26 cellular contexts compared by ENCODE assay signal in the genomic region with DNA sequence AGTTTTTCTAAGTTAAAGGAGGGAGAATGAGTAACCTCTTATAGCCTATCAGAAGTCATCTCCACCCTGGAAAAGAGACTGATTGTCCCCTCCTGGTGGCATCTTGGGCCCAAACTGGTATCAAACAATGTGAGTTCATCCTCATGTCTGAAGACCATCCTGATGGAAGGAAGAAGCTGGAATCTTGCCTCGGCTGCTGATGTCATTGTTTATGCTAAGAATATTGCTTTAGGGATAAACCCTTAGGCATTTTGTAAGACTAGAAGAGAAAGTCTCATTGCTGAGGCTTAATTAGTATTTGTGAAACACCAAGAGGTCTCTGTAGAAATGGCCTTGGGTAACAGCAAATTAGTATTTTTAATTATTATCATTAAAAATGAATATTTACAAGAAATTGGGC.
"Had no signal": no experiment of that assay in that cellular context is flagged by ENCODE, and none has a peak within 500 bp of the region (broad histone marks: within the 10 kb centered on the region; RNA-seq: fewer than 3 reads in every experiment).

No MANE protein-coding gene starts in this region.

- H3K36me3 Mint-ChIP-seq: naive thymus-derived CD4-positive, alpha-beta T cell; stimulated activated naive B cell treated with anti-CD40 and anti-IgM and Interleukin-4, amounts not matched to agents 10 μg/mL and 1 μg/mL and 100 μg/mL, for 72 hours had no signal

- H3K27me3 Mint-ChIP-seq: activated naive CD8-positive, alpha-beta T cell treated with anti-CD3 and anti-CD28 coated beads, Interleukin-2, amount 50 U/mL, for 24 hours; naive thymus-derived CD4-positive, alpha-beta T cell; stimulated activated naive B cell treated with anti-CD40 and anti-IgM and Interleukin-4, amounts not matched to agents 10 μg/mL and 1 μg/mL and 100 μg/mL, for 72 hours had no signal

- H3K9me3 ChIP-seq: ascending aorta, lower lobe of right lung, testis, uterus had no signal

- H3K9me3 Mint-ChIP-seq: activated naive CD8-positive, alpha-beta T cell treated with anti-CD3 and anti-CD28 coated beads, Interleukin-2, amount 50 U/mL, for 24 hours; activated T-helper 1 cell treated with anti-CD3 and anti-CD28 coated beads, Interleukin-12 subunit alpha, Interleukin-12 subunit beta, Interleukin-2, Interleukin-4 antibody, amounts not matched to agents 30 ng/mL and 10 ng/mL and 1 ng/mL, durations not matched to agents 14 hours and 24 hours and 36 hours; neural crest cell had no signal

- DNase-seq: activated CD4-positive, alpha-beta T cell treated with anti-CD3 and anti-CD28 coated beads for 4 hours; activated CD4-positive, alpha-beta T cell treated with anti-CD3 and anti-CD28 coated beads, Interleukin-2, amount 50 U/mL, for 48 hours; activated CD4-positive, CD25-positive, alpha-beta regulatory T cell; activated gamma-delta T cell; activated naive CD4-positive, alpha-beta T cell treated with anti-CD3 and anti-CD28 coated beads, Interleukin-2, amount 50 U/mL, for 16 hours; activated naive CD8-positive, alpha-beta T cell treated with anti-CD3 and anti-CD28 coated beads, Interleukin-2, amount 50 U/mL, for 24 hours; brain microvascular endothelial cell; caudate nucleus; dermis blood vessel endothelial cell; effector memory CD4-positive, alpha-beta T cell; lower lobe of right lung; naive thymus-derived CD4-positive, alpha-beta T cell; posterior cingulate gyrus; stimulated activated CD4-positive, alpha-beta T cell treated with anti-CD3 and anti-CD28 coated beads, Interleukin-15, amount 100 ng/mL, for 24 hours; stimulated activated CD8-positive, alpha-beta memory T cell treated with anti-CD3 and anti-CD28 coated beads, Interleukin-4, amount 100 ng/mL, for 48 hours; stimulated activated naive B cell treated with anti-CD40 and anti-IgM and Interleukin-4, amounts not matched to agents 10 μg/mL and 1 μg/mL and 100 μg/mL, for 72 hours; T-helper 17 cell; testis; trophoblast cell; uterus had no signal

- H3K4me3 Mint-ChIP-seq: activated naive CD8-positive, alpha-beta T cell treated with anti-CD3 and anti-CD28 coated beads, Interleukin-2, amount 50 U/mL, for 24 hours; activated T-helper 1 cell treated with anti-CD3 and anti-CD28 coated beads, Interleukin-12 subunit alpha, Interleukin-12 subunit beta, Interleukin-2, Interleukin-4 antibody, amounts not matched to agents 30 ng/mL and 10 ng/mL and 1 ng/mL, durations not matched to agents 14 hours and 24 hours and 36 hours; naive thymus-derived CD4-positive, alpha-beta T cell; neural crest cell; stimulated activated naive B cell treated with anti-CD40 and anti-IgM and Interleukin-4, amounts not matched to agents 10 μg/mL and 1 μg/mL and 100 μg/mL, for 72 hours; T-helper 17 cell had no signal

- H3K27ac Mint-ChIP-seq: activated naive CD8-positive, alpha-beta T cell treated with anti-CD3 and anti-CD28 coated beads, Interleukin-2, amount 50 U/mL, for 24 hours; activated T-helper 1 cell treated with anti-CD3 and anti-CD28 coated beads, Interleukin-12 subunit alpha, Interleukin-12 subunit beta, Interleukin-2, Interleukin-4 antibody, amounts not matched to agents 30 ng/mL and 10 ng/mL and 1 ng/mL, durations not matched to agents 14 hours and 24 hours and 36 hours; naive thymus-derived CD4-positive, alpha-beta T cell; stimulated activated naive B cell treated with anti-CD40 and anti-IgM and Interleukin-4, amounts not matched to agents 10 μg/mL and 1 μg/mL and 100 μg/mL, for 72 hours; T-helper 17 cell had no signal

- H3K27ac ChIP-seq: ascending aorta, brain microvascular endothelial cell, lower lobe of right lung, testis, uterus had no signal

- H3K27me3 ChIP-seq: ascending aorta, brain microvascular endothelial cell, testis, uterus had no signal

- H3K4me3 ChIP-seq: ascending aorta, lower lobe of right lung, smooth muscle cell, testis, uterus had no signal

- H3K4me2 ChIP-seq: smooth muscle cell had no signal

- H3K36me3 ChIP-seq: ascending aorta, brain microvascular endothelial cell, lower lobe of right lung, uterus had no signal

- ATAC-seq: activated naive CD8-positive, alpha-beta T cell treated with anti-CD3 and anti-CD28 coated beads, Interleukin-2, amount 50 U/mL, for 24 hours; left lobe of liver; lower lobe of right lung; naive thymus-derived CD4-positive, alpha-beta T cell; sciatic nerve; stimulated activated naive B cell treated with anti-CD40 and anti-IgM and Interleukin-4, amounts not matched to agents 10 μg/mL and 1 μg/mL and 100 μg/mL, for 72 hours; T-helper 17 cell had no signal

- H3K4me1 ChIP-seq: ascending aorta, lower lobe of right lung, testis, uterus had no signal

- H3K4me1 Mint-ChIP-seq: activated naive CD8-positive, alpha-beta T cell treated with anti-CD3 and anti-CD28 coated beads, Interleukin-2, amount 50 U/mL, for 24 hours; naive thymus-derived CD4-positive, alpha-beta T cell; neural crest cell; stimulated activated naive B cell treated with anti-CD40 and anti-IgM and Interleukin-4, amounts not matched to agents 10 μg/mL and 1 μg/mL and 100 μg/mL, for 72 hours; T-helper 17 cell had no signal
